Comparison of ENCODE assay signal across 22 cellular contexts in the genomic region with DNA sequence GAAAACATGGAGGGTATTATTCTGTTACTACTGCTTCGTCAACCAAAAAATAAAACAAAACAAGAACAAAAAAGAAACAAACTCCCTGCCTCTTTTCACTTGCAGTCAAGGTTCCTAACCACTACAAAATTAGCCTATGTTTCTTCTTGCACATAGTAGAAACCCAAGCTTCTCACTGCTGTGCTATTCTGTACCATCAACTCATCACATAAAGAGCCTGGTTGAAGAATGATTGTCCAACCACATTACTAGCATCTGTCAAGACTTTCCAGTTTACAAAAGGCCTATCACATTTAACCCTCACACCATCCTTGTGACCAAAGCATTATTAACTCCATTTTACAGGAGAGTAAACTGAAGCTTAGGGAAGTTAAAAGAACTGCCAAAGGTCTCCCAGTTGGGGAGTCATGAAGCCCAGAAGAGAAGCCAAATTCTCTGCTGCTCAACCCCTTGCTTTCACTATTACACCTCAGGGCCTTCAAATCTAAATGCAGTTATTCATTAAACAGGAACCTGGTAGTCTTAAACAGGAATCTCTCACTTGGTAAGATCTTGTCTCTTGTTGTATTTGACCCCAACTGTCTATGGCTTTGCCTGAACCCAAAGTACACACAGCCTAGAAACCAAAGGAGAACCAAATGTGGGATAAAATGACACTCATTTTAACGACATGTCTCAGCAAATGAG. TPM values are rescaled to one million over a fixed set of nuclear protein-coding genes. Genes with fewer than 3 reads are reported as not detected.
DNase-seq lines count a peak whose midpoint lies in the region; ATAC-seq and TF ChIP-seq lines count a peak whose summit lies in the region.
"Had no signal": no experiment of that assay in that cellular context is flagged by ENCODE, and none has a peak within 500 bp of the region (broad histone marks: within the 10 kb centered on the region; RNA-seq: fewer than 3 reads in every experiment).

No MANE protein-coding gene starts in this region.

- no peak overlapping the region for H3K27ac Mint-ChIP-seq in activated CD4-positive, alpha-beta T cell treated with anti-CD3 and anti-CD28 coated beads for 36 hours
- H3K27ac Mint-ChIP-seq: activated CD4-positive, alpha-beta T cell treated with anti-CD3 and anti-CD28 coated beads, Interleukin-2, amount 10 ng/mL, durations not matched to agents 24 days and 14 days; immature natural killer cell had no signal

- H3K27me3 Mint-ChIP-seq in activated CD4-positive, alpha-beta T cell treated with anti-CD3 and anti-CD28 coated beads for 36 hours, result peaks cover 2% of the 10 kb centered on the region
- H3K27me3 Mint-ChIP-seq: activated CD4-positive, alpha-beta T cell treated with anti-CD3 and anti-CD28 coated beads, Interleukin-2, amount 10 ng/mL, durations not matched to agents 24 days and 14 days had no signal

- no peak overlapping the region for H3K4me3 Mint-ChIP-seq in activated CD4-positive, alpha-beta T cell treated with anti-CD3 and anti-CD28 coated beads for 36 hours
- H3K4me3 Mint-ChIP-seq: activated CD4-positive, alpha-beta T cell treated with anti-CD3 and anti-CD28 coated beads, Interleukin-2, amount 10 ng/mL, durations not matched to agents 24 days and 14 days; immature natural killer cell had no signal

- intact Hi-C loops in posterior vena cava (cut with DNase I), result no loop called here
- intact Hi-C loops in activated CD4-positive, alpha-beta T cell treated with anti-CD3 and anti-CD28 coated beads for 36 hours (cut with DNase I, micrococcal nuclease), result no loop called here

- no peak for TF ChIP-seq CTCF in omental fat pad (IDR thresholded peaks at IDR 0.05)

- DNase-seq in omental fat pad (ENCODE audit: low spot score) (no peak), posterior vena cava (ENCODE audit: low spot score) (no peak)
- no peak for DNase-seq in activated CD4-positive, alpha-beta T cell treated with anti-CD3 and anti-CD28 coated beads for 36 hours
- DNase-seq: activated CD4-positive, alpha-beta T cell treated with anti-CD3 and anti-CD28 coated beads, Interleukin-2, amount 10 ng/mL, durations not matched to agents 24 days and 14 days; activated CD8-positive, alpha-beta memory T cell treated with anti-CD3 and anti-CD28 coated beads, Interleukin-2, amount 50 U/mL, for 48 hours; amygdala; cerebellar nuclear complex; heart left ventricle; immature natural killer cell; NCI-H1417 treated with DMSO at 0.1 percent for 48 hours; NK-92 treated with Interleukin-12 subunit alpha and Interleukin-12 subunit beta, amount 100 ng/mL, for 24 hours; pancreas; stimulated activated CD4-positive, alpha-beta T cell treated with anti-CD3 and anti-CD28 coated beads, Interleukin-4, amount 100 ng/mL, for 24 hours had no signal

- no peaks in the 10 kb centered on the region for H3K4me1 Mint-ChIP-seq in activated CD4-positive, alpha-beta T cell treated with anti-CD3 and anti-CD28 coated beads for 36 hours
- H3K4me1 Mint-ChIP-seq: activated CD4-positive, alpha-beta T cell treated with anti-CD3 and anti-CD28 coated beads, Interleukin-2, amount 10 ng/mL, durations not matched to agents 24 days and 14 days; immature natural killer cell had no signal

- ATAC-seq in GM18861 (IDR thresholded peaks at IDR 0.05; ENCODE audit: unreplicated experiment), result peak; percentile 86
- peak; percentile 84 for ATAC-seq in GM19467 (IDR thresholded peaks at IDR 0.05; ENCODE audit: unreplicated experiment)
- peak; percentile 94 for ATAC-seq in HG02981 (IDR thresholded peaks at IDR 0.05; ENCODE audit: unreplicated experiment)
- peak; percentile 87 for ATAC-seq in HG03469 (IDR thresholded peaks at IDR 0.05; ENCODE audit: unreplicated experiment)
- no peak for ATAC-seq in omental fat pad (ENCODE audit: low FRiP score)
- no peak for ATAC-seq in HG03439 (IDR thresholded peaks at IDR 0.05; ENCODE audit: unreplicated experiment)
- no peak for ATAC-seq in activated CD4-positive, alpha-beta T cell treated with anti-CD3 and anti-CD28 coated beads for 36 hours
- ATAC-seq: heart left ventricle, pancreas had no signal

- POLR2A ChIA-PET in activated CD4-positive, alpha-beta T cell treated with anti-CD3 and anti-CD28 coated beads for 36 hours (lab: Charles Lee), result no interaction called here

- CTCF ChIA-PET in activated CD4-positive, alpha-beta T cell treated with anti-CD3 and anti-CD28 coated beads for 36 hours (lab: Charles Lee), result interaction anchor here (1.2 kb wide), 1 partner anchor 9 kb away, joined by 3 read pairs; the partner anchor contains the start of gene F9

- no peaks in the 10 kb centered on the region for H3K9me3 Mint-ChIP-seq in activated CD4-positive, alpha-beta T cell treated with anti-CD3 and anti-CD28 coated beads for 36 hours (ENCODE audit: low read depth)
- H3K9me3 Mint-ChIP-seq: activated CD4-positive, alpha-beta T cell treated with anti-CD3 and anti-CD28 coated beads, Interleukin-2, amount 10 ng/mL, durations not matched to agents 24 days and 14 days had no signal

- no peaks in the 10 kb centered on the region for H3K36me3 Mint-ChIP-seq in activated CD4-positive, alpha-beta T cell treated with anti-CD3 and anti-CD28 coated beads for 36 hours (ENCODE audit: low read depth)
- H3K36me3 Mint-ChIP-seq: immature natural killer cell had no signal

RNA-seq across cellular contexts. Expression of gene F9, which starts 8.5 kb away (rescaled TPM):
- total RNA-seq in omental fat pad (not detected), posterior vena cava (not detected)
- not detected for total RNA-seq in activated CD4-positive, alpha-beta T cell treated with anti-CD3 and anti-CD28 coated beads for 36 hours
- total RNA-seq: activated CD4-positive, alpha-beta T cell treated with anti-CD3 and anti-CD28 coated beads, Interleukin-2, amount 10 ng/mL, durations not matched to agents 24 days and 14 days; fibroblast of lung; heart left ventricle; LHCN-M2; myocyte; skeletal muscle tissue had no signal

Comparison
In these comparisons a context has a peak if more than half of its experiments do, and no peak if none do; other contexts are left out.
1. ATAC-seq: peak in GM18861 (single experiment), GM19467 (single experiment), HG02981 (single experiment) and HG03469 (single experiment); none in omental fat pad (single experiment), HG03439 (single experiment) and activated CD4-positive, alpha-beta T cell treated with anti-CD3 and anti-CD28 coated beads for 36 hours (single experiment).